Comparison of ENCODE assay signal across 19 cellular contexts in genomic region chr2:158414538-158414937, GRCh38. TPM values are rescaled to one million over a fixed set of nuclear protein-coding genes. Genes with fewer than 3 reads are reported as not detected.
DNase-seq lines count a peak whose midpoint lies in the region; ATAC-seq, FAIRE-seq and TF ChIP-seq lines count a peak whose summit lies in the region.
"Had no signal": no experiment of that assay in that cellular context is flagged by ENCODE, and none has a peak within 500 bp of the region (broad histone marks: within the 10 kb centered on the region; RNA-seq: fewer than 3 reads in every experiment).

No MANE protein-coding gene starts in this region.

- DNase-seq in A172 (ENCODE audit: low spot score) (peak; percentile 51), GM23248 (peak; percentile 72), astrocyte (ENCODE audit: low read depth) (peak; percentile 71), foreskin fibroblast (peak; percentile 25 to 71), stomach (no peak), right cardiac atrium (no peak), NCI-H146 (lab: John Stamatoyannopoulos, UW) (no peak)
- DNase-seq: activated CD4-positive, alpha-beta T cell treated with anti-CD3 and anti-CD28 coated beads for 4 hours; effector memory CD8-positive, alpha-beta T cell; GOT3; left ventricle myocardium superior; naive thymus-derived CD4-positive, alpha-beta T cell; NCI-H2029 treated with DMSO at 0.1 percent for 48 hours; NCI-H526; PC-3; stimulated activated naive CD8-positive, alpha-beta T cell treated with anti-CD3 and anti-CD28 coated beads, Interleukin-15, amount 100 ng/mL, for 72 hours had no signal

- H3K79me2 ChIP-seq in GM23248 (ENCODE audit: insufficient read depth) (no peaks in the 10 kb centered on the region), astrocyte (ENCODE audit: insufficient read depth, low read length) (no peaks in the 10 kb centered on the region)

- H3K9me3 ChIP-seq in GM23248 (ENCODE audit: low read depth) (no peaks in the 10 kb centered on the region), astrocyte (ENCODE audit: insufficient read depth, low read depth, low read length) (peaks cover 3% of the 10 kb centered on the region), stomach (peaks cover 0 to 37% (median 28%) of the 10 kb centered on the region in 4 donors), right cardiac atrium (ENCODE audit: control insufficient read depth, low read length) (peaks cover 2% of the 10 kb centered on the region)

- intact Hi-C loops in stomach (cut with DNase I; ENCODE audit: low total_unique reads) (no loop called here), right cardiac atrium (cut with DNase I) (no loop called here)

- peaks cover 12% of the 10 kb centered on the region for H3K9me3 Mint-ChIP-seq in astrocyte (ENCODE audit: unreplicated experiment)

- no peak for TF ChIP-seq CTCF in astrocyte (IDR thresholded peaks at IDR 0.05; ENCODE audit: insufficient read depth, low read depth, low read length)
- no peak for TF ChIP-seq CTCF in foreskin fibroblast (IDR thresholded peaks at IDR 0.05; ENCODE audit: low read depth, low read length)
- no peak for TF ChIP-seq CTCF in stomach (IDR thresholded peaks at IDR 0.05)

- H3K4me3 ChIP-seq in GM23248 (peak overlapping the region; percentile 38; the same call in 1 of the 2 replicates), astrocyte (ENCODE audit: insufficient read depth, low read depth, low read length) (no peak overlapping the region), foreskin fibroblast (ENCODE audit: low read depth in 1 of 2, low read length in 2 of 2) (no peak overlapping the region), stomach (no peak overlapping the region), right cardiac atrium (ENCODE audit: low read length) (no peak overlapping the region)

- no peak for TF ChIP-seq POLR2A in stomach (IDR thresholded peaks at IDR 0.05)

- H3K27me3 Mint-ChIP-seq in astrocyte (ENCODE audit: low read depth, unreplicated experiment), result no peaks in the 10 kb centered on the region

- WGBS in GM23248 (ENCODE audit: low coverage in 1 of 2, low lambda C conversion rate in 2 of 2, missing lambda C conversion rate in 2 of 2), 2 experiments, result 90 to 91% methylated on average over 1 of the region's 1 CpG
- 53 to 88% (median 81%) methylated on average over 1 of the region's 1 CpG for WGBS in stomach, 5 donors
- 90% methylated on average over 1 of the region's 1 CpG for WGBS in right cardiac atrium

- H3K4me1 Mint-ChIP-seq in astrocyte (ENCODE audit: low read depth, unreplicated experiment), result peaks cover 29% of the 10 kb centered on the region
- H3K4me1 Mint-ChIP-seq: naive thymus-derived CD4-positive, alpha-beta T cell; stimulated activated naive CD8-positive, alpha-beta T cell treated with anti-CD3 and anti-CD28 coated beads, Interleukin-15, amount 100 ng/mL, for 72 hours had no signal

- in situ Hi-C loops in GM23248 (cut with MboI), result no loop called here

- FAIRE-seq in astrocyte (lab: Jason Lieb, UNC), result peak; percentile 93
- FAIRE-seq: frontal cortex, GM12891 had no signal

- H3K4me3 Mint-ChIP-seq in astrocyte (ENCODE audit: unreplicated experiment), result no peak overlapping the region
- H3K4me3 Mint-ChIP-seq: effector memory CD8-positive, alpha-beta T cell; naive thymus-derived CD4-positive, alpha-beta T cell; stimulated activated naive CD8-positive, alpha-beta T cell treated with anti-CD3 and anti-CD28 coated beads, Interleukin-15, amount 100 ng/mL, for 72 hours had no signal

- H3K36me3 ChIP-seq in GM23248 (ENCODE audit: low read depth) (no peaks in the 10 kb centered on the region), astrocyte (ENCODE audit: insufficient read depth, low read length) (no peaks in the 10 kb centered on the region), stomach (no peaks in the 10 kb centered on the region)

- H2AFZ ChIP-seq in GM23248 (peak overlapping the region; percentile 23; the same call in 1 of the 2 replicates), astrocyte (ENCODE audit: low read depth, low read length) (no peak overlapping the region)

- peak overlapping the region; percentile 70 for H3K27ac Mint-ChIP-seq in astrocyte (ENCODE audit: unreplicated experiment)
- H3K27ac Mint-ChIP-seq: effector memory CD8-positive, alpha-beta T cell; naive thymus-derived CD4-positive, alpha-beta T cell; stimulated activated naive CD8-positive, alpha-beta T cell treated with anti-CD3 and anti-CD28 coated beads, Interleukin-15, amount 100 ng/mL, for 72 hours had no signal

- TF ChIP-seq EP300 in stomach (IDR thresholded peaks at IDR 0.05), result no peak

- H3K9ac ChIP-seq in GM23248 (no peak overlapping the region), astrocyte (ENCODE audit: low read length) (no peak overlapping the region)

- H3K4me2 ChIP-seq in GM23248 (ENCODE audit: unreplicated experiment) (peak overlapping the region; percentile 57), astrocyte (ENCODE audit: low read length) (peak overlapping the region; percentile 20)

- H3K4me1 ChIP-seq in GM23248 (ENCODE audit: insufficient read depth) (peaks cover 33% of the 10 kb centered on the region), astrocyte (ENCODE audit: insufficient read depth, low read length) (peaks cover 22% of the 10 kb centered on the region), stomach (peaks cover 0 to 3% (median 0%) of the 10 kb centered on the region in 4 donors), right cardiac atrium (ENCODE audit: control insufficient read depth, insufficient read depth, low read length) (no peaks in the 10 kb centered on the region)

- H3K36me3 Mint-ChIP-seq in astrocyte (ENCODE audit: low read depth, unreplicated experiment), result no peaks in the 10 kb centered on the region

- H3K27ac ChIP-seq in GM23248, result peak overlapping the region; percentile 45
- H3K27ac ChIP-seq in astrocyte (ENCODE audit: low read depth, low read length), result peak overlapping the region; percentile 46
- H3K27ac ChIP-seq in stomach, result no peak overlapping the region
- no peak overlapping the region for H3K27ac ChIP-seq in right cardiac atrium (ENCODE audit: low read length)

- H3K27me3 ChIP-seq in GM23248 (replicated peaks; ENCODE audit: insufficient read depth) (no peaks in the 10 kb centered on the region), astrocyte (ENCODE audit: insufficient read depth, low read length) (no peaks in the 10 kb centered on the region), stomach (no peaks in the 10 kb centered on the region), right cardiac atrium (ENCODE audit: control insufficient read depth, insufficient read depth) (no peaks in the 10 kb centered on the region)

- no peaks in the 10 kb centered on the region for H3K9me2 ChIP-seq in GM23248 (ENCODE audit: insufficient read depth)

- peaks cover 16% of the 10 kb centered on the region for H3F3A ChIP-seq in GM23248 (ENCODE audit: insufficient read depth)

- ATAC-seq in HG03108 (IDR thresholded peaks at IDR 0.05; ENCODE audit: unreplicated experiment) (no peak), right cardiac atrium (no peak)
- ATAC-seq: effector memory CD8-positive, alpha-beta T cell; left ventricle myocardium superior; naive thymus-derived CD4-positive, alpha-beta T cell; PC-3; stimulated activated naive CD8-positive, alpha-beta T cell treated with anti-CD3 and anti-CD28 coated beads, Interleukin-15, amount 100 ng/mL, for 72 hours had no signal

- H4K20me1 ChIP-seq in GM23248 (ENCODE audit: insufficient read depth) (no peaks in the 10 kb centered on the region; the same call in 1 of the 2 replicates), astrocyte (ENCODE audit: insufficient read depth, low read length) (no peaks in the 10 kb centered on the region)

RNA-seq across cellular contexts. Expression of gene CCDC148, which starts 42.0 kb away (rescaled TPM):
- 0.65 and 0.90 TPM in 2 replicates for total RNA-seq in A172 (2014; rRNA removed; shearing (Covaris generic))
- total RNA-seq in GM23248 (2014; rRNA removed; shearing (Covaris generic)), result 0.13 and 0.86 TPM in 2 replicates
- polyA plus RNA-seq in GM23248 (2016; fragmentation: Nextera tagmentation; extraction: Ambion mirVana) (0.51 and 0.64 TPM in 2 replicates), stomach (under 1 TPM in 1 of 3 donors, not detected in 2; 0.25 TPM), right cardiac atrium (0.23 TPM)
- total RNA-seq in astrocyte (1.4 and 2.4 TPM in 2 replicates), stomach (1 to 10 TPM in 1 of 5 donors, under 1 TPM in 1, not detected in 3; 0.43 to 1.3 TPM), right cardiac atrium (1 to 10 TPM in 3 of 4 donors, under 1 TPM in 1; 0.70 to 2.4 (median 1.7) TPM)

RNA-seq across cellular contexts. Expression of gene PKP4, which starts 42.2 kb away (rescaled TPM):
- total RNA-seq in A172 (2014; rRNA removed; shearing (Covaris generic)), result 39.6 and 52.6 TPM in 2 replicates
- total RNA-seq in GM23248 (2014; rRNA removed; shearing (Covaris generic)), result 27.7 and 32.2 TPM in 2 replicates
- polyA plus RNA-seq in GM23248 (2016; fragmentation: Nextera tagmentation; extraction: Ambion mirVana) (5.8 and 7.6 TPM in 2 replicates), stomach (10 to 100 TPM; 20.5 to 24.6 (median 21.4) TPM), right cardiac atrium (32.4 TPM)
- total RNA-seq in astrocyte (34.0 and 38.4 TPM in 2 replicates), stomach (100 to 1,000 TPM in 3 of 5 donors, 10 to 100 TPM in 2; 71.4 to 223 (median 131) TPM), right cardiac atrium (10 to 100 TPM; 49.2 to 74.8 (median 62.7) TPM)

Comparison
In these comparisons a context has a peak if more than half of its experiments do, and no peak if none do; other contexts are left out.
1. DNase-seq: peak in A172 (single experiment), GM23248 (single experiment), astrocyte (single experiment) and foreskin fibroblast (2 of 2); none in stomach (single experiment), right cardiac atrium (0 of 3) and NCI-H146 (single experiment).
2. H3K27ac ChIP-seq: peak in GM23248 (single experiment) and astrocyte (single experiment); none in stomach (0 of 5) and right cardiac atrium (single experiment).